Comparison of ENCODE assay signal across 8 cellular contexts in the genomic region with DNA sequence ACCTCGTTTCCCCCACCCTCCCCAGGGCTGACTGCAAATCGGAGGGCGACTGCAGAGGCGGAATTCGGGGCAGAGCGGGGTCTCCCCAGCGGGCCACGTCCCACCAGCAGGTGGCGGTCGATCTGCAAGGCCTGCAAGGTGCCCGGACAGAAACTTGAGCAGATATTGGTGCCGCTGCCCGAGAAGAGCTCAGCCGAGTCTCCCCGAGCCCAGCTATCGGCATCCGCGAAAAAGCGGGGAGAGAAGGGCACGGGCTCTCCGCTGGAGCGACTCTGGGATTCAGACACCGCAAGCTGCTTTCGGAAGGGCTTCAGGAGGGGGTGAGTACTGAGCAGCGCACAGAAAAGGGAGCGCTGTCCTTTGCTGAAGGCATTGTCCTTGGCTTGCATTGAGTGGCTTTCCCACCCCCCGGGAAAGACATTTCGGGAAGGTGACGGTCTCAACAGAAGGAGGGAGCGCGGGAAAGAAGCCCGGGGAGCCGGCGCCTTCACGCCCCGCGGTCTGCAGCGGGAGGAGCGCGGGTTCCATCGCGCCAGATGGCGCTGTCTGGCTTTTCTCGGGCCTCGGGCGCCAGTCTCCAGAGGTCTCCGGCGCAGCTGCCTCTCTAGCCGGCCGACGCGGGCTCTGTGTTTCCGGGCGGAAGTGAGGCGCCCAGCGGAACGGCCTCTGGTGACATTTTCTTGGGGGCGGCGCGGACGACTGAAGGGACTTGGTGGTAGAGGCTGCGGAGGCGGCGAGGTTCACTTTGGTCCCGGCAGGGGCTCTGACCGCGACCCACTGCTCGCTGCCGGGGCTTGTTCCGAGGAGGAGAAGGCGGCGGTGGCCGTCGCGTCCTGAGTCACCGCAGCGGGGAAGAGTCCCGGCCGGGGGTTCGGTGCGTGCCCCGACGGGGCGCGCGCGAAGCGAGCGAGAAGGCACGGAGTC.
DNase-seq lines count a peak whose midpoint lies in the region; TF ChIP-seq lines count a peak whose summit lies in the region.

No MANE protein-coding gene starts in this region.

- POLR2A ChIA-PET in GM10248 (lab: Yijun Ruan, JAX): interaction anchor here (0.5 to 1.2 kb wide), 3 partner anchors 9 to 77 kb away, joined by 3 to 9 read pairs (median 4); no protein-coding TSS in a partner anchor

- peak in 1 of 2 donors; percentile 71 for TF ChIP-seq POLR2A in suprapubic skin (IDR thresholded peaks at IDR 0.05)

- DNase-seq in GM10248 (ENCODE audit: extremely low spot score) (peak; percentile 95), HFFc6 (peak; percentile 88), MV-4-11 (lab: John Stamatoyannopoulos, UW) (peak; percentile 86), SJSA1 (ENCODE audit: low read depth in 1 of 2, low spot score in 2 of 2) (peak; percentile 90 to 94), globus pallidus (ENCODE audit: low spot score) (peak; percentile 91), nucleus accumbens (lab: John Stamatoyannopoulos, UW) (peak in 55 of 56 donors; percentile 58 to 95 (median 86)), suprapubic skin (ENCODE audit: low spot score in 2 of 2) (peak; percentile 95 to 97)
- peak; percentile 96 for DNase-seq in activated naive CD4-positive, alpha-beta T cell treated with anti-CD3 and anti-CD28 coated beads, Interleukin-2, amount 10 ng/mL, durations not matched to agents 7 days and 5 days

- H3K4me3 ChIP-seq in SJSA1 (peak overlapping the region; percentile 80), suprapubic skin (peak overlapping the region; percentile 90)

- peaks cover 8% of the 10 kb centered on the region for H3K36me3 ChIP-seq in SJSA1
- H3K36me3 ChIP-seq in suprapubic skin: no peaks in the 10 kb centered on the region

- WGBS in suprapubic skin: under 1% methylated on average over 34 of the region's 90 CpGs

- H3K9me3 ChIP-seq in SJSA1 (replicated peaks): no peaks in the 10 kb centered on the region
- no peaks in the 10 kb centered on the region for H3K9me3 ChIP-seq in suprapubic skin

- peaks cover 44% of the 10 kb centered on the region for H3K4me1 Mint-ChIP-seq in HFFc6 (ENCODE audit: low read depth)
- H3K4me1 Mint-ChIP-seq in activated naive CD4-positive, alpha-beta T cell treated with anti-CD3 and anti-CD28 coated beads, Interleukin-2, amount 10 ng/mL, durations not matched to agents 7 days and 5 days: peaks cover 71% of the 10 kb centered on the region

- no peak for TF ChIP-seq EP300 in suprapubic skin (IDR thresholded peaks at IDR 0.05)

- peak overlapping the region; percentile 100 for H3K4me3 Mint-ChIP-seq in HFFc6
- peak overlapping the region; percentile 99 for H3K4me3 Mint-ChIP-seq in activated naive CD4-positive, alpha-beta T cell treated with anti-CD3 and anti-CD28 coated beads, Interleukin-2, amount 10 ng/mL, durations not matched to agents 7 days and 5 days

- H3K36me3 Mint-ChIP-seq in HFFc6 (ENCODE audit: low read depth): peaks cover 4% of the 10 kb centered on the region
- peaks cover 37% of the 10 kb centered on the region for H3K36me3 Mint-ChIP-seq in activated naive CD4-positive, alpha-beta T cell treated with anti-CD3 and anti-CD28 coated beads, Interleukin-2, amount 10 ng/mL, durations not matched to agents 7 days and 5 days

- CTCF ChIA-PET in GM10248 (lab: Yijun Ruan, JAX): interaction anchor here (0.6 to 4.7 kb wide), 60 partner anchors 10 to 683 kb away, joined by 3 to 63 read pairs (median 6); a partner anchor contains a TSS
- CTCF ChIA-PET in activated naive CD4-positive, alpha-beta T cell treated with anti-CD3 and anti-CD28 coated beads, Interleukin-2, amount 10 ng/mL, durations not matched to agents 7 days and 5 days (lab: Charles Lee): interaction anchor here (0.6 to 5.2 kb wide), 43 partner anchors 9 to 486 kb away, joined by 3 to 96 read pairs (median 5); no protein-coding TSS in a partner anchor

- H3K27me3 Mint-ChIP-seq in HFFc6 (ENCODE audit: insufficient read depth): peaks cover 5% of the 10 kb centered on the region
- peaks cover 8% of the 10 kb centered on the region for H3K27me3 Mint-ChIP-seq in activated naive CD4-positive, alpha-beta T cell treated with anti-CD3 and anti-CD28 coated beads, Interleukin-2, amount 10 ng/mL, durations not matched to agents 7 days and 5 days

- H3K4me1 ChIP-seq in SJSA1 (replicated peaks): peaks cover 15% of the 10 kb centered on the region
- peaks cover 36% of the 10 kb centered on the region for H3K4me1 ChIP-seq in suprapubic skin

- TF ChIP-seq CTCF in GM10248 (IDR thresholded peaks at IDR 0.05; ENCODE audit: control extremely low read depth, extremely low read depth, low read depth, missing control alignments): peak; percentile 91
- peak; percentile 92 for TF ChIP-seq CTCF in HFFc6 (IDR thresholded peaks at IDR 0.05)
- TF ChIP-seq CTCF in suprapubic skin (IDR thresholded peaks at IDR 0.05): peak; percentile 50 to 82

- H3K27me3 ChIP-seq in SJSA1 (replicated peaks) (no peaks in the 10 kb centered on the region), suprapubic skin (no peaks in the 10 kb centered on the region)

- H3K27ac ChIP-seq in SJSA1 (peak overlapping the region; percentile 48), suprapubic skin (peak overlapping the region; percentile 91)

- no peaks in the 10 kb centered on the region for H3K9me3 Mint-ChIP-seq in HFFc6
- no peaks in the 10 kb centered on the region for H3K9me3 Mint-ChIP-seq in activated naive CD4-positive, alpha-beta T cell treated with anti-CD3 and anti-CD28 coated beads, Interleukin-2, amount 10 ng/mL, durations not matched to agents 7 days and 5 days

- H3K27ac Mint-ChIP-seq in HFFc6: peak overlapping the region; percentile 95
- H3K27ac Mint-ChIP-seq in activated naive CD4-positive, alpha-beta T cell treated with anti-CD3 and anti-CD28 coated beads, Interleukin-2, amount 10 ng/mL, durations not matched to agents 7 days and 5 days: peak overlapping the region; percentile 100

Comparison
In these comparisons a context has a peak if more than half of its experiments do, and no peak if none do; other contexts are left out.
1. Peak in every context shown above with its lines: DNase-seq, H3K4me3 ChIP-seq and H3K27ac ChIP-seq.